Comparison of ENCODE assay signal across 30 cellular contexts in the genomic region with DNA sequence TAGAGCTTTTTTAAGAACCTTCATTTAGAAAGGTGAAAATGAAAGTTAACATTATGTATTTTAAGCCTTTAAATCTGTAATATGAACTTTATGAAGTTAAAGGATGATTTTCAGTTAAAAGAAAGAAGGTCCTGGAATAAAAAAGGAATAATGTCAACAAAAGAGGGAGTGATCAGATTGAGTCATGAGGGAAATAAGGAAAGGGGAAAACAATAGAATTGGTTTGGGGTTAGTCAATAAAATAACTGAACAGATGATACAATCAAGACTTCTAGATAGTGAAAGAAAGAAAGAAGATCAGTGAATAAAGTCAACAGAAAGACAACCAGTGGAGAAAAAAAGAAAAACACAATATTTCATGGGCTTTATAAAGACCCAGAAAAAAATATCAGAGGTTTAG.
DNase-seq lines count a peak whose midpoint lies in the region; ATAC-seq and TF ChIP-seq lines count a peak whose summit lies in the region.
"Had no signal": no experiment of that assay in that cellular context is flagged by ENCODE, and none has a peak within 500 bp of the region (broad histone marks: within the 10 kb centered on the region; RNA-seq: fewer than 3 reads in every experiment).

No MANE protein-coding gene starts in this region.

- H3K4me3 ChIP-seq in breast epithelium (no peak overlapping the region), esophagus squamous epithelium (no peak overlapping the region)
- H3K4me3 ChIP-seq: testis had no signal

- no peaks in the 10 kb centered on the region for H3K27me3 Mint-ChIP-seq in MCF 10A (ENCODE audit: insufficient read depth, unreplicated experiment)
- H3K27me3 Mint-ChIP-seq in T-helper 17 cell, result no peaks in the 10 kb centered on the region
- H3K27me3 Mint-ChIP-seq: activated CD4-positive, alpha-beta T cell treated with anti-CD3 and anti-CD28 coated beads, Interleukin-2, amount 10 ng/mL, durations not matched to agents 24 days and 14 days; activated naive CD8-positive, alpha-beta T cell treated with anti-CD3 and anti-CD28 coated beads for 36 hours; CD4-positive, CD25-positive, alpha-beta regulatory T cell had no signal

- H3K36me3 Mint-ChIP-seq in MCF 10A (ENCODE audit: insufficient read depth, unreplicated experiment) (no peaks in the 10 kb centered on the region), T-helper 17 cell (ENCODE audit: low read depth) (no peaks in the 10 kb centered on the region)
- H3K36me3 Mint-ChIP-seq: activated naive CD8-positive, alpha-beta T cell treated with anti-CD3 and anti-CD28 coated beads for 36 hours; CD4-positive, CD25-positive, alpha-beta regulatory T cell had no signal

- no peak for DNase-seq in MCF 10A (ENCODE audit: unreplicated experiment)
- DNase-seq in breast epithelium (ENCODE audit: low spot score in 2 of 2), result no peak
- no peak for DNase-seq in T-helper 17 cell
- peak; percentile 52 for DNase-seq in fibroblast of peridontal ligament (ENCODE audit: extremely low read depth)
- no peak for DNase-seq in OCI-M2 (lab: John Stamatoyannopoulos, UW; ENCODE audit: unreplicated experiment)
- no peak for DNase-seq in esophagus squamous epithelium (lab: John Stamatoyannopoulos, UW)
- DNase-seq in KBM-7, result no peak
- DNase-seq in NCI-H345 treated with DMSO at 0.1 percent for 48 hours (lab: John Stamatoyannopoulos, UW; ENCODE audit: unreplicated experiment), result no peak
- DNase-seq: activated CD4-positive, alpha-beta T cell treated with anti-CD3 and anti-CD28 coated beads, Interleukin-2, amount 10 ng/mL, durations not matched to agents 24 days and 14 days; activated gamma-delta T cell; activated naive CD8-positive, alpha-beta T cell treated with anti-CD3 and anti-CD28 coated beads for 36 hours; CD4-positive, CD25-positive, alpha-beta regulatory T cell; DND-41; GOT3; KG1; mesendoderm; NCI-H1417; NCI-H2029; NCI-H524 treated with DMSO at 0.1 percent for 48 hours; SHP77 treated with DMSO at 0.1 percent for 48 hours; stimulated activated CD4-positive, alpha-beta T cell treated with anti-CD3 and anti-CD28 coated beads, Interleukin-1b, Interleukin-23, amount 100 ng/mL, for 48 hours; stimulated activated naive CD8-positive, alpha-beta T cell treated with anti-CD3 and anti-CD28 coated beads, Interleukin-15, Interleukin-2, amounts not matched to agents 100 U/mL and 50 U/mL, for 24 hours; SW 1271; T1000; testis had no signal

- no peaks in the 10 kb centered on the region for H3K27me3 ChIP-seq in breast epithelium
- no peaks in the 10 kb centered on the region for H3K27me3 ChIP-seq in esophagus squamous epithelium
- H3K27me3 ChIP-seq: testis had no signal

- POLR2A ChIA-PET in MCF 10A (lab: Yijun Ruan, JAX), result no interaction called here

- H3K4me1 Mint-ChIP-seq in MCF 10A (ENCODE audit: insufficient read depth, unreplicated experiment) (peaks cover 22% of the 10 kb centered on the region), T-helper 17 cell (peaks cover 2% of the 10 kb centered on the region)
- H3K4me1 Mint-ChIP-seq: activated CD4-positive, alpha-beta T cell treated with anti-CD3 and anti-CD28 coated beads, Interleukin-2, amount 10 ng/mL, durations not matched to agents 24 days and 14 days; neural crest cell had no signal

- H3K36me3 ChIP-seq in breast epithelium, result no peaks in the 10 kb centered on the region
- H3K36me3 ChIP-seq in esophagus squamous epithelium, result no peaks in the 10 kb centered on the region

- no peaks in the 10 kb centered on the region for H3K9me3 Mint-ChIP-seq in MCF 10A (ENCODE audit: unreplicated experiment)
- H3K9me3 Mint-ChIP-seq: activated CD4-positive, alpha-beta T cell treated with anti-CD3 and anti-CD28 coated beads, Interleukin-2, amount 10 ng/mL, durations not matched to agents 24 days and 14 days; activated naive CD8-positive, alpha-beta T cell treated with anti-CD3 and anti-CD28 coated beads for 36 hours; CD4-positive, CD25-positive, alpha-beta regulatory T cell; neural crest cell had no signal

- H3K9me3 ChIP-seq in breast epithelium (no peaks in the 10 kb centered on the region), T-helper 17 cell (ENCODE audit: control insufficient read depth, low read length, poor library complexity, severe bottlenecking) (no peaks in the 10 kb centered on the region), esophagus squamous epithelium (no peaks in the 10 kb centered on the region)
- H3K9me3 ChIP-seq: testis had no signal

- H3K4me3 Mint-ChIP-seq in MCF 10A (ENCODE audit: unreplicated experiment) (peak overlapping the region; percentile 32), T-helper 17 cell (no peak overlapping the region)
- H3K4me3 Mint-ChIP-seq: activated CD4-positive, alpha-beta T cell treated with anti-CD3 and anti-CD28 coated beads, Interleukin-2, amount 10 ng/mL, durations not matched to agents 24 days and 14 days; activated naive CD8-positive, alpha-beta T cell treated with anti-CD3 and anti-CD28 coated beads for 36 hours; CD4-positive, CD25-positive, alpha-beta regulatory T cell; neural crest cell had no signal

- H3K27ac Mint-ChIP-seq in MCF 10A (ENCODE audit: low read depth, unreplicated experiment) (peak overlapping the region; percentile 78), T-helper 17 cell (peak overlapping the region; percentile 37)
- H3K27ac Mint-ChIP-seq: activated CD4-positive, alpha-beta T cell treated with anti-CD3 and anti-CD28 coated beads, Interleukin-2, amount 10 ng/mL, durations not matched to agents 24 days and 14 days; activated naive CD8-positive, alpha-beta T cell treated with anti-CD3 and anti-CD28 coated beads for 36 hours; CD4-positive, CD25-positive, alpha-beta regulatory T cell had no signal

- CTCF ChIA-PET in MCF 10A (lab: Yijun Ruan, JAX), result no interaction called here

- intact Hi-C loops in MCF 10A (cut with micrococcal nuclease) (loop anchor here (5.0 kb wide), 1 partner anchor 294 kb away; a partner anchor contains a TSS), breast epithelium (cut with DNase I; ENCODE audit: low total_unique reads) (no loop called here), esophagus squamous epithelium (cut with DNase I) (no loop called here)

- in situ Hi-C loops in KBM-7 (cut with MboI; ENCODE audit: low pct_unique_long_range_greater_than_20kb, low sequenced_read_pairs), result no loop called here

- H3K27ac ChIP-seq in breast epithelium, result no peak overlapping the region
- H3K27ac ChIP-seq in esophagus squamous epithelium, result no peak overlapping the region
- H3K27ac ChIP-seq: parathyroid adenoma, testis, VCaP had no signal

- no peak for ATAC-seq in T-helper 17 cell
- ATAC-seq: left lobe of liver; Panc1; stimulated activated naive CD8-positive, alpha-beta T cell treated with anti-CD3 and anti-CD28 coated beads, Interleukin-15, Interleukin-2, amounts not matched to agents 100 U/mL and 50 U/mL, for 24 hours had no signal

- TF ChIP-seq POLR2A in breast epithelium (IDR thresholded peaks at IDR 0.05) (no peak), esophagus squamous epithelium (IDR thresholded peaks at IDR 0.05) (no peak)

- TF ChIP-seq CTCF in MCF 10A (IDR thresholded peaks at IDR 0.05; ENCODE audit: unreplicated experiment), result no peak
- no peak for TF ChIP-seq CTCF in breast epithelium (IDR thresholded peaks at IDR 0.05)
- TF ChIP-seq CTCF in esophagus squamous epithelium (IDR thresholded peaks at IDR 0.05), result no peak

- H3K4me1 ChIP-seq in breast epithelium (no peaks in the 10 kb centered on the region), esophagus squamous epithelium (peaks cover 0 to 14% (median 0%) of the 10 kb centered on the region in 3 donors)
- H3K4me1 ChIP-seq: parathyroid adenoma, testis had no signal

- no TSS peak for BruUV-seq in MCF 10A (replicated peaks; lab: Mats Ljungman, UMichigan)
